In genomic region chr1:160666079-160666442, GRCh38 we compare ENCODE assay signal across 14 cellular contexts. TPM values are rescaled to one million over a fixed set of nuclear protein-coding genes. Genes with fewer than 3 reads are reported as not detected.
DNase-seq lines count a peak whose midpoint lies in the region; ATAC-seq and TF ChIP-seq lines count a peak whose summit lies in the region.
"Had no signal": no experiment of that assay in that cellular context is flagged by ENCODE, and none has a peak within 500 bp of the region (broad histone marks: within the 10 kb centered on the region; RNA-seq: fewer than 3 reads in every experiment).

No MANE protein-coding gene starts in this region.

- peaks cover 8% of the 10 kb centered on the region for H3K9me2 ChIP-seq in GM23338 (ENCODE audit: insufficient read depth)

- H3K27ac Mint-ChIP-seq in CD4-positive, CD25-positive, alpha-beta regulatory T cell = peak overlapping the region; percentile 79 to 95 (median 86)
- H3K27ac Mint-ChIP-seq in GM23338 = peak overlapping the region; percentile 35; the same call in 1 of the 2 replicates
- H3K27ac Mint-ChIP-seq in activated naive CD8-positive, alpha-beta T cell treated with anti-CD3 and anti-CD28 coated beads, Interleukin-2, amount 10 ng/mL, durations not matched to agents 7 days and 5 days = peak overlapping the region; percentile 85
- H3K27ac Mint-ChIP-seq in naive thymus-derived CD8-positive, alpha-beta T cell = peak overlapping the region in 8 of 10 donors; percentile 1 to 87 (median 68)

- no peaks in the 10 kb centered on the region for H3K79me2 ChIP-seq in GM23338 (replicated peaks; ENCODE audit: insufficient read depth)

- no peaks in the 10 kb centered on the region for H3K36me3 ChIP-seq in CD4-positive, CD25-positive, alpha-beta regulatory T cell (ENCODE audit: control insufficient read depth, insufficient read depth, low read length)
- no peaks in the 10 kb centered on the region for H3K36me3 ChIP-seq in GM23338 (ENCODE audit: insufficient read depth)

- no peak for TF ChIP-seq CTCF in GM23338 (conservative IDR thresholded peaks at IDR 0.05; ENCODE audit: low read depth in 2 of 2)

- no peak overlapping the region for H3K4me2 ChIP-seq in GM23338

- no peaks in the 10 kb centered on the region for H3K27me3 Mint-ChIP-seq in CD4-positive, CD25-positive, alpha-beta regulatory T cell
- peaks cover 3% of the 10 kb centered on the region for H3K27me3 Mint-ChIP-seq in GM23338 (ENCODE audit: insufficient read depth, low read depth, poor library complexity)
- peaks cover 1% of the 10 kb centered on the region for H3K27me3 Mint-ChIP-seq in activated naive CD8-positive, alpha-beta T cell treated with anti-CD3 and anti-CD28 coated beads, Interleukin-2, amount 10 ng/mL, durations not matched to agents 7 days and 5 days
- H3K27me3 Mint-ChIP-seq in naive thymus-derived CD8-positive, alpha-beta T cell = no peaks in the 10 kb centered on the region

- H3K4me1 Mint-ChIP-seq in CD4-positive, CD25-positive, alpha-beta regulatory T cell = peaks cover 45 to 76% (median 55%) of the 10 kb centered on the region in 4 donors
- H3K4me1 Mint-ChIP-seq in GM23338 = peaks cover 28% of the 10 kb centered on the region
- H3K4me1 Mint-ChIP-seq in activated naive CD8-positive, alpha-beta T cell treated with anti-CD3 and anti-CD28 coated beads, Interleukin-2, amount 10 ng/mL, durations not matched to agents 7 days and 5 days = peaks cover 63% of the 10 kb centered on the region
- H3K4me1 Mint-ChIP-seq in naive thymus-derived CD8-positive, alpha-beta T cell = peaks cover 37 to 68% (median 60%) of the 10 kb centered on the region in 4 donors

- peak overlapping the region; percentile 77 for H3K27ac ChIP-seq in CD4-positive, CD25-positive, alpha-beta regulatory T cell (ENCODE audit: insufficient read depth, low read length, poor library complexity, severe bottlenecking)
- peak overlapping the region; percentile 61; the same call in 1 of the 2 replicates for H3K27ac ChIP-seq in GM23338 (ENCODE audit: low read depth)
- H3K27ac ChIP-seq: VCaP had no signal

- no peak for ATAC-seq in CD4-positive, CD25-positive, alpha-beta regulatory T cell (ENCODE audit: low read depth in 2 of 2)
- ATAC-seq in GM23338 = no peak
- peak; percentile 20 for ATAC-seq in activated naive CD8-positive, alpha-beta T cell treated with anti-CD3 and anti-CD28 coated beads, Interleukin-2, amount 10 ng/mL, durations not matched to agents 7 days and 5 days (ENCODE audit: low read depth)
- no peak for ATAC-seq in naive thymus-derived CD8-positive, alpha-beta T cell
- no peak for ATAC-seq in HG03439 (IDR thresholded peaks at IDR 0.05; ENCODE audit: unreplicated experiment)
- no peak for ATAC-seq in GM19467 (IDR thresholded peaks at IDR 0.05; ENCODE audit: unreplicated experiment)
- ATAC-seq: Panc1 had no signal

- peaks cover 46% of the 10 kb centered on the region for H3K4me1 ChIP-seq in CD4-positive, CD25-positive, alpha-beta regulatory T cell (ENCODE audit: control insufficient read depth, insufficient read depth, low read length, poor library complexity, severe bottlenecking)
- H3K4me1 ChIP-seq in GM23338 (ENCODE audit: insufficient read depth) = peaks cover 10% of the 10 kb centered on the region; the same call in 1 of the 2 replicates

- H3F3A ChIP-seq in GM23338 (replicated peaks; ENCODE audit: low read depth) = no peaks in the 10 kb centered on the region

- peaks cover 5% of the 10 kb centered on the region for H3K36me3 Mint-ChIP-seq in CD4-positive, CD25-positive, alpha-beta regulatory T cell
- H3K36me3 Mint-ChIP-seq in GM23338 (ENCODE audit: low read depth) = peaks cover 12% of the 10 kb centered on the region; the same call in 2 of the 3 replicates
- peaks cover 39% of the 10 kb centered on the region for H3K36me3 Mint-ChIP-seq in activated naive CD8-positive, alpha-beta T cell treated with anti-CD3 and anti-CD28 coated beads, Interleukin-2, amount 10 ng/mL, durations not matched to agents 7 days and 5 days
- peaks cover 0 to 5% (median 0%) of the 10 kb centered on the region in 3 donors for H3K36me3 Mint-ChIP-seq in naive thymus-derived CD8-positive, alpha-beta T cell

- peaks cover 0 to 2% (median 0%) of the 10 kb centered on the region in 7 donors for H3K9me3 Mint-ChIP-seq in CD4-positive, CD25-positive, alpha-beta regulatory T cell
- H3K9me3 Mint-ChIP-seq in GM23338 = peaks cover 14% of the 10 kb centered on the region
- H3K9me3 Mint-ChIP-seq in activated naive CD8-positive, alpha-beta T cell treated with anti-CD3 and anti-CD28 coated beads, Interleukin-2, amount 10 ng/mL, durations not matched to agents 7 days and 5 days = peaks cover 10% of the 10 kb centered on the region
- peaks cover 0 to 3% (median 0%) of the 10 kb centered on the region in 9 donors for H3K9me3 Mint-ChIP-seq in naive thymus-derived CD8-positive, alpha-beta T cell

- no peaks in the 10 kb centered on the region for H3K9me3 ChIP-seq in CD4-positive, CD25-positive, alpha-beta regulatory T cell (ENCODE audit: control insufficient read depth in 2 of 2, low read length in 2 of 2)

- H2AFZ ChIP-seq in GM23338 = no peak overlapping the region

- POLR2A ChIA-PET in activated naive CD8-positive, alpha-beta T cell treated with anti-CD3 and anti-CD28 coated beads, Interleukin-2, amount 10 ng/mL, durations not matched to agents 7 days and 5 days (lab: Charles Lee) = interaction anchor here (0.8 to 3.2 kb wide), 6 partner anchors 8 to 39 kb away, joined by 3 to 12 read pairs (median 8); partner anchors contain the start of gene SLAMF1
- POLR2A ChIA-PET in naive thymus-derived CD8-positive, alpha-beta T cell (lab: Charles Lee) = interaction anchor here (0.6 to 3.0 kb wide), 3 partner anchors 20 to 178 kb away, joined by 3 to 18 read pairs (median 6); partner anchors contain the start of gene SLAMF1

- peak overlapping the region; percentile 74 for H3K4me3 ChIP-seq in CD4-positive, CD25-positive, alpha-beta regulatory T cell (ENCODE audit: low read depth, low read length)
- no peak overlapping the region for H3K4me3 ChIP-seq in GM23338

- no peaks in the 10 kb centered on the region for H4K20me1 ChIP-seq in GM23338 (replicated peaks; ENCODE audit: insufficient read depth)

- no peak for DNase-seq in CD4-positive, CD25-positive, alpha-beta regulatory T cell
- DNase-seq in GM23338 (ENCODE audit: low spot score) (no peak), NCI-H2227 (lab: John Stamatoyannopoulos, UW; ENCODE audit: unreplicated experiment) (no peak)
- DNase-seq in activated naive CD8-positive, alpha-beta T cell treated with anti-CD3 and anti-CD28 coated beads, Interleukin-2, amount 10 ng/mL, durations not matched to agents 7 days and 5 days = no peak
- no peak for DNase-seq in naive thymus-derived CD8-positive, alpha-beta T cell
- DNase-seq in stimulated activated CD4-positive, alpha-beta T cell treated with anti-CD3 and anti-CD28 coated beads, Interleukin-2, amount 100 ng/mL, for 24 hours = no peak
- DNase-seq: amniotic stem cell; effector CD8-positive, alpha-beta T cell; NCI-H2227 treated with DMSO at 0.1 percent for 48 hours had no signal

- peak overlapping the region; percentile 40 to 60 (median 52) for H3K4me3 Mint-ChIP-seq in CD4-positive, CD25-positive, alpha-beta regulatory T cell
- H3K4me3 Mint-ChIP-seq in GM23338 = no peak overlapping the region
- H3K4me3 Mint-ChIP-seq in activated naive CD8-positive, alpha-beta T cell treated with anti-CD3 and anti-CD28 coated beads, Interleukin-2, amount 10 ng/mL, durations not matched to agents 7 days and 5 days = peak overlapping the region; percentile 74
- H3K4me3 Mint-ChIP-seq in naive thymus-derived CD8-positive, alpha-beta T cell = peak overlapping the region in 9 of 10 donors; percentile 8 to 76 (median 37)

- H3K27me3 ChIP-seq in CD4-positive, CD25-positive, alpha-beta regulatory T cell (ENCODE audit: control insufficient read depth, insufficient read depth, low read length) = no peaks in the 10 kb centered on the region
- H3K27me3 ChIP-seq in GM23338 (ENCODE audit: insufficient read depth) = no peaks in the 10 kb centered on the region

TF ChIP-seq in GM23338, 12 proteins besides CTCF, POLR2A, EP300 and RAD21 (continues in another document):
- TF ChIP-seq CREB1 (CRISPR knock-in tag; IDR thresholded peaks at IDR 0.05; ENCODE audit: low read depth) (no peak), EZH2phosphoT487 (IDR thresholded peaks at IDR 0.05; ENCODE audit: unreplicated experiment) (no peak), JUNB (IDR thresholded peaks at IDR 0.05; ENCODE audit: unreplicated experiment) (no peak), EZH2 (IDR thresholded peaks at IDR 0.05; ENCODE audit: low read depth, unreplicated experiment) (no peak), ZNF114 (CRISPR knock-in tag; IDR thresholded peaks at IDR 0.05) (no peak), NANOG (IDR thresholded peaks at IDR 0.05; ENCODE audit: borderline replicate concordance) (no peak)

RNA-seq across cellular contexts. Expression of gene SLAMF1, which starts 19.2 kb away (rescaled TPM):
- total RNA-seq in CD4-positive, CD25-positive, alpha-beta regulatory T cell = 70.3 TPM
- 10 to 100 TPM; 33.5 to 45.4 (median 39.5) TPM for polyA plus RNA-seq in CD4-positive, CD25-positive, alpha-beta regulatory T cell
- total RNA-seq in GM23338 (2014; rRNA removed; shearing (Covaris generic)) = not detected in 2 replicates
- polyA plus RNA-seq in GM23338 (2016; fragmentation: Nextera tagmentation; extraction: Ambion mirVana) = not detected in 2 replicates
- total RNA-seq in activated naive CD8-positive, alpha-beta T cell treated with anti-CD3 and anti-CD28 coated beads, Interleukin-2, amount 10 ng/mL, durations not matched to agents 7 days and 5 days = 10 to 100 TPM; 41.3 to 42.6 TPM
- total RNA-seq in naive thymus-derived CD8-positive, alpha-beta T cell = 10 to 100 TPM in 1 of 2 experiments, 1 to 10 TPM in 1; 9.8 to 11.1 TPM
- polyA plus RNA-seq in naive thymus-derived CD8-positive, alpha-beta T cell = 1 to 10 TPM; 1.7 to 3.9 (median 3.7) TPM
- total RNA-seq: LHCN-M2 had no signal

RNA-seq across cellular contexts. Expression of gene CD48, which starts 45.6 kb away (rescaled TPM):
- 290 TPM for total RNA-seq in CD4-positive, CD25-positive, alpha-beta regulatory T cell
- polyA plus RNA-seq in CD4-positive, CD25-positive, alpha-beta regulatory T cell = 100 to 1,000 TPM; 196 to 269 (median 240) TPM
- total RNA-seq in GM23338 (2014; rRNA removed; shearing (Covaris generic)) = 0.45 TPM in 1 of 2 replicates, not detected in the other
- 0.34 and 0.43 TPM in 2 replicates for polyA plus RNA-seq in GM23338 (2016; fragmentation: Nextera tagmentation; extraction: Ambion mirVana)
- total RNA-seq in activated naive CD8-positive, alpha-beta T cell treated with anti-CD3 and anti-CD28 coated beads, Interleukin-2, amount 10 ng/mL, durations not matched to agents 7 days and 5 days = 100 to 1,000 TPM; 379 to 386 TPM
- total RNA-seq in naive thymus-derived CD8-positive, alpha-beta T cell = 100 to 1,000 TPM; 272 to 276 TPM
- 100 to 1,000 TPM; 186 to 213 (median 200) TPM for polyA plus RNA-seq in naive thymus-derived CD8-positive, alpha-beta T cell
- total RNA-seq: LHCN-M2 had no signal

Comparison
In these comparisons a context has a peak if more than half of its experiments do, and no peak if none do; other contexts are left out.
1. H3K27ac Mint-ChIP-seq: peak in every context shown above with its lines; median percentile 86 in CD4-positive, CD25-positive, alpha-beta regulatory T cell; 85 in activated naive CD8-positive, alpha-beta T cell treated with anti-CD3 and anti-CD28 coated beads, Interleukin-2, amount 10 ng/mL, durations not matched to agents 7 days and 5 days; 68 in naive thymus-derived CD8-positive, alpha-beta T cell; 35 in GM23338.
2. RNA of gene SLAMF1, which starts 19.2 kb away (total RNA-seq): 70.3 TPM in CD4-positive, CD25-positive, alpha-beta regulatory T cell (single experiment), 41.3 to 42.6 TPM in activated naive CD8-positive, alpha-beta T cell treated with anti-CD3 and anti-CD28 coated beads, Interleukin-2, amount 10 ng/mL, durations not matched to agents 7 days and 5 days and 9.8 to 11.1 TPM in naive thymus-derived CD8-positive, alpha-beta T cell; not detected in GM23338; every median in the first group is over 10 times any median in the second.
3. RNA of gene CD48, which starts 45.6 kb away (total RNA-seq): 379 to 386 TPM in activated naive CD8-positive, alpha-beta T cell treated with anti-CD3 and anti-CD28 coated beads, Interleukin-2, amount 10 ng/mL, durations not matched to agents 7 days and 5 days, 290 TPM in CD4-positive, CD25-positive, alpha-beta regulatory T cell (single experiment) and 272 to 276 TPM in naive thymus-derived CD8-positive, alpha-beta T cell; 0.45 TPM in GM23338; every median in the first group is over 100 times any median in the second.